ENCODE assay signal across 8 cellular contexts in the genomic region with DNA sequence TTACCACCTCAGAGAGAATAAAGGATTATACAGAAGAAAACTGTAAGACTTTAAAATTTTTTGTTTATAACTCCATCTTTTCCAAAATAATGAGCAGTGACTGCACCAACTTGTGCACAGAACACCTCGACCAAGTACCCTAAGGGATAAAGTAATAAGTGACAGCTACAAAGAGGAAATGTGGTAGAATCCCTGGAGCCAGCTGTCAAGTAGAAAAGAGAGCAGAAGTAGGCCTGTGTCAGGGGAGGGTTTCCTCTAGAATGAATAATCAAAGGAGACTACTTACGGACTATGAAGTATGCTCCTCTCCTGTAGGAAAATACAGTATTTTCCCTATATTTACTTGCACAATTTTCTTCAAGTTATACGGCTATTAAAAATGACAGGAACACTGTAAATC. TPM values are rescaled to one million over a fixed set of nuclear protein-coding genes. Genes with fewer than 3 reads are reported as not detected.
DNase-seq lines count a peak whose midpoint lies in the region; ATAC-seq lines count a peak whose summit lies in the region.

No MANE protein-coding gene starts in this region.

- peak overlapping the region; percentile 91 for H3K4me3 ChIP-seq in GM08714 (ENCODE audit: low read length)
- peak overlapping the region; percentile 93 for H3K4me3 ChIP-seq in endocrine pancreas (ENCODE audit: control insufficient read depth, insufficient read depth, low read length)

- DNase-seq in NOMO-1 treated with DMSO at 0.1 percent for 48 hours (lab: John Stamatoyannopoulos, UW; ENCODE audit: unreplicated experiment), result peak; percentile 53
- DNase-seq in pons (ENCODE audit: low spot score), result peak; percentile 3
- DNase-seq in NCI-H2081 (lab: John Stamatoyannopoulos, UW), result no peak
- DNase-seq in stimulated activated CD4-positive, alpha-beta T cell treated with anti-CD3 and anti-CD28 coated beads, Interleukin-4, amount 100 ng/mL, for 4 hours, result no peak
- DNase-seq in G401 (ENCODE audit: low spot score), result no peak

- H3K36me3 ChIP-seq in endocrine pancreas (ENCODE audit: control insufficient read depth, insufficient read depth, low read length), result no peaks in the 10 kb centered on the region

- in situ Hi-C loops in G401 (cut with HindIII; ENCODE audit: low sequenced_read_pairs), result no loop called here

- no peaks in the 10 kb centered on the region for H3K9me3 ChIP-seq in endocrine pancreas (ENCODE audit: control insufficient read depth, low read length)

- peaks cover 10% of the 10 kb centered on the region for H3K4me1 ChIP-seq in endocrine pancreas (ENCODE audit: control insufficient read depth, insufficient read depth, low read length)

- no peak for ATAC-seq in HG02852 (IDR thresholded peaks at IDR 0.05; ENCODE audit: unreplicated experiment)

- H3K9ac ChIP-seq in endocrine pancreas (ENCODE audit: control insufficient read depth, insufficient read depth, low read length), result no peak overlapping the region

- no peaks in the 10 kb centered on the region for H3K27me3 ChIP-seq in endocrine pancreas (ENCODE audit: control insufficient read depth, insufficient read depth, low read length)

RNA-seq across cellular contexts. Expression of a gene that starts 1.2 kb away (rescaled TPM):
- total RNA-seq in G401 (2014; rRNA removed; shearing (Covaris generic)), result 58.7 and 90.4 TPM in 2 replicates

RNA-seq across cellular contexts. Expression of a gene that starts 23.7 kb away (rescaled TPM):
- not detected in 2 replicates for total RNA-seq in G401 (2014; rRNA removed; shearing (Covaris generic))

Comparison
In these comparisons a context has a peak if more than half of its experiments do, and no peak if none do; other contexts are left out.
1. DNase-seq: peak in NOMO-1 treated with DMSO at 0.1 percent for 48 hours (single experiment) and pons (single experiment); none in NCI-H2081 (0 of 2), stimulated activated CD4-positive, alpha-beta T cell treated with anti-CD3 and anti-CD28 coated beads, Interleukin-4, amount 100 ng/mL, for 4 hours (0 of 2) and G401 (single experiment).